In the genomic region with DNA sequence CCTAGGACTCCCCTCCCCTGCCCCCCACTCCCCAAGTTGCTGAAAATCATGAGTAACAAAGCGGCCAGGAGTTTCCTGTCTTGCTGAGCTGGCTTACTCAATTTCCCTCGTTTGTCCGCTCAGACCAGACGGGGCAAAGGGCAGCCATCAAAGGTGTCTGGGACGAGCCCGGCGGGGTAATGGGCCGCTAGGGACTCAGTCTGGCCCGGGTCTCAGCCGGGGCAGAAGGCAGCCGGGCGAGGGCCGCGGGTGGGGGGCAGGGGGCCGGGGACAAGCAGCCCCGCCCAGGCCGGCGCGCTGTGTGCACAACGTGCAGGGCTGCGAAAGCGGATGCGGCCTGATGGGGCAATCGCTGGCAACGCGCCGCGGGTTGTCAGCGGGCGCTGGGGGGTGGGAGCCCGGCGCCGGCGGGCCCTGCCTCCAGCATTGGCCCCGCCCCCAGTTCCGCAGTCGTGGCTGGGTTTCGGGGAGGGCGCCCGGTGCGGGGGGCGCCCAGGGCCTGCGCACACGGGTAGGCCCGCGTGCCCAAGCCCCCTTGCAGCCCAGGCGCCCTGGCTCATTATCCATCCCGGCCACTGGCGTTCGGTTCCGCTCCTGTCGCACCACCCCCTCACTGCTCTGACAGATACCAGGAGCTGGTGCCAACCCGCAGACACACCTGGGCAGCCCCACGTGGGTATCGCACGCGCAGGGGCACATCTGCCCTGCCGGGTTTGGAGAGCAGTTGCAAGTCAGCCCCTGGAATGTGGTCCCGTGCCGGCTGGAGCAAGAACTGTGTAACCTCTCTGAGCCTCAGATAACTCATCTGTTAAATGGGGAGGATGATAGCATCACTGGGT, we compare ENCODE assay signal across 8 cellular contexts. TPM values are rescaled to one million over a fixed set of nuclear protein-coding genes. Genes with fewer than 3 reads are reported as not detected.
DNase-seq lines count a peak whose midpoint lies in the region; ATAC-seq and TF ChIP-seq lines count a peak whose summit lies in the region.

No MANE protein-coding gene starts in this region.

- H3K9me3 Mint-ChIP-seq in endothelial cell (ENCODE audit: unreplicated experiment): no peaks in the 10 kb centered on the region

- H3K27me3 ChIP-seq in BE2C: no peaks in the 10 kb centered on the region

- peak; percentile 49 for ATAC-seq in HG03342 (IDR thresholded peaks at IDR 0.05; ENCODE audit: unreplicated experiment)

- H3K27ac Mint-ChIP-seq in endothelial cell (ENCODE audit: unreplicated experiment): peak overlapping the region; percentile 89

- TF ChIP-seq CTCF in BE2C (IDR thresholded peaks at IDR 0.05; ENCODE audit: low read depth, low read length) (no peak), endothelial cell (IDR thresholded peaks at IDR 0.05; ENCODE audit: unreplicated experiment) (no peak)

- H3K4me3 ChIP-seq in BE2C (ENCODE audit: low read depth, low read length): peak overlapping the region; percentile 34

- TF ChIP-seq POLR2A in GM19099 (IDR thresholded peaks at IDR 0.05; ENCODE audit: extremely low read depth, insufficient read length, low read depth): peak; percentile 65

- H3K4me1 ChIP-seq in BE2C: peaks cover 40% of the 10 kb centered on the region

- peaks cover 47% of the 10 kb centered on the region for H3K4me1 Mint-ChIP-seq in endothelial cell (ENCODE audit: unreplicated experiment)

- peaks cover 9% of the 10 kb centered on the region for H3K27me3 Mint-ChIP-seq in endothelial cell (ENCODE audit: unreplicated experiment)

- peak; percentile 91 for DNase-seq in BE2C
- DNase-seq in NCI-H82 treated with DMSO at 0.1 percent for 48 hours (lab: John Stamatoyannopoulos, UW; ENCODE audit: unreplicated experiment): peak; percentile 25
- peak; percentile 69 for DNase-seq in activated CD8-positive, alpha-beta memory T cell treated with anti-CD3 and anti-CD28 coated beads, Interleukin-2, amount 50 U/mL, for 24 hours (ENCODE audit: extremely low read depth)
- DNase-seq in endothelial cell (ENCODE audit: low spot score): peak; percentile 78
- DNase-seq in middle frontal gyrus (ENCODE audit: extremely low spot score, low spot score): peak; percentile 73
- DNase-seq in stimulated activated CD8-positive, alpha-beta memory T cell treated with anti-CD3 and anti-CD28 coated beads, Interleukin-2, amount 100 ng/mL, for 48 hours (ENCODE audit: low read depth in 2 of 2): peak; percentile 85 to 88

- no peaks in the 10 kb centered on the region for H3K9me3 ChIP-seq in BE2C

- H3K36me3 Mint-ChIP-seq in endothelial cell (ENCODE audit: low read depth, unreplicated experiment): peaks cover 4% of the 10 kb centered on the region

- no peaks in the 10 kb centered on the region for H3K36me3 ChIP-seq in BE2C

- H3K4me3 Mint-ChIP-seq in endothelial cell (ENCODE audit: unreplicated experiment): no peak overlapping the region

RNA-seq across cellular contexts. Expression of a gene that starts 35.1 kb away (rescaled TPM):
- polyA plus RNA-seq in BE2C (2012; ENCODE audit: insufficient read depth, insufficient read length, low read depth): 42.2 TPM
- total RNA-seq in endothelial cell (ENCODE audit: unreplicated experiment): 20.5 TPM

RNA-seq across cellular contexts. Expression of a gene that starts 45.9 kb away (rescaled TPM):
- 468 TPM for polyA plus RNA-seq in BE2C (2012; ENCODE audit: insufficient read depth, insufficient read length, low read depth)
- 32.4 TPM for total RNA-seq in endothelial cell (ENCODE audit: unreplicated experiment)

Comparison
In these comparisons a context has a peak if more than half of its experiments do, and no peak if none do; other contexts are left out.
1. Peak in every context shown above with its lines: DNase-seq, ATAC-seq and H3K4me3 ChIP-seq.
2. DNase-seq: peak in every context shown above with its lines; median percentile 91 in BE2C; 86 in stimulated activated CD8-positive, alpha-beta memory T cell treated with anti-CD3 and anti-CD28 coated beads, Interleukin-2, amount 100 ng/mL, for 48 hours; 78 in endothelial cell; 73 in middle frontal gyrus; 69 in activated CD8-positive, alpha-beta memory T cell treated with anti-CD3 and anti-CD28 coated beads, Interleukin-2, amount 50 U/mL, for 24 hours; 25 in NCI-H82 treated with DMSO at 0.1 percent for 48 hours.